Comparison of ENCODE assay signal across 1 cellular context in the genomic region with DNA sequence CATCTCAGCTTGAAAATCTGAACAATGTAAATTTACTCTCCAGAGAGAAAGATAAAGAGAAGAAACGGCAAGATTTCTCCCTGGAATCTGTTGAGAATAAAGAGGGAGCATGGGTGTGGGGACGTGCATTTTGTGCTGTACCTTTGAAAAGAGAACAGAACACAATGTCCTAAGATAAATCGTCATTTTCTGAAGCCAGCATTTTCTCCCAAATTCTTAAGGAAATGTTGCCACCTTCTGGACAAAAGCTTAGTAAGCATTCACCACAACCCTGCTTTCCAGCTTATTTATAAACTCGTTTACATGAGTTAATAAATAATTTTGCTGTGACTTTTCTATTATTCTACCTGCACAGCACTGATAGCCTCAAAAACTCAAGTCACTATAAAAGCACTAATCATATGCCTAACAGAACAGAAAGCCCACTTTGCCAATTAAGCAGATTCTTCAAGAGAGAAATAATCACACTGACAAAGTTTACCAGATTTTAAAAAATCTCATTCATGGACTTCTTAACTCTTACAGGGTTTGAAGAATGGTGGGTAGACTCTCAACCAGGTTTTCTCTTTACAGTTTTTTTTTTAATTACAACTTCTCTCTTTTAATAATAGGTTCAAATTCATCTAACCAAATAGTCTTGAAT.
TF ChIP-seq lines count a peak whose summit lies in the region.

No MANE protein-coding gene starts in this region.

TF ChIP-seq in Ishikawa, 13 proteins besides CTCF, POLR2A, EP300 and RAD21 (continued from another document):
- TF ChIP-seq, protein P1, sequence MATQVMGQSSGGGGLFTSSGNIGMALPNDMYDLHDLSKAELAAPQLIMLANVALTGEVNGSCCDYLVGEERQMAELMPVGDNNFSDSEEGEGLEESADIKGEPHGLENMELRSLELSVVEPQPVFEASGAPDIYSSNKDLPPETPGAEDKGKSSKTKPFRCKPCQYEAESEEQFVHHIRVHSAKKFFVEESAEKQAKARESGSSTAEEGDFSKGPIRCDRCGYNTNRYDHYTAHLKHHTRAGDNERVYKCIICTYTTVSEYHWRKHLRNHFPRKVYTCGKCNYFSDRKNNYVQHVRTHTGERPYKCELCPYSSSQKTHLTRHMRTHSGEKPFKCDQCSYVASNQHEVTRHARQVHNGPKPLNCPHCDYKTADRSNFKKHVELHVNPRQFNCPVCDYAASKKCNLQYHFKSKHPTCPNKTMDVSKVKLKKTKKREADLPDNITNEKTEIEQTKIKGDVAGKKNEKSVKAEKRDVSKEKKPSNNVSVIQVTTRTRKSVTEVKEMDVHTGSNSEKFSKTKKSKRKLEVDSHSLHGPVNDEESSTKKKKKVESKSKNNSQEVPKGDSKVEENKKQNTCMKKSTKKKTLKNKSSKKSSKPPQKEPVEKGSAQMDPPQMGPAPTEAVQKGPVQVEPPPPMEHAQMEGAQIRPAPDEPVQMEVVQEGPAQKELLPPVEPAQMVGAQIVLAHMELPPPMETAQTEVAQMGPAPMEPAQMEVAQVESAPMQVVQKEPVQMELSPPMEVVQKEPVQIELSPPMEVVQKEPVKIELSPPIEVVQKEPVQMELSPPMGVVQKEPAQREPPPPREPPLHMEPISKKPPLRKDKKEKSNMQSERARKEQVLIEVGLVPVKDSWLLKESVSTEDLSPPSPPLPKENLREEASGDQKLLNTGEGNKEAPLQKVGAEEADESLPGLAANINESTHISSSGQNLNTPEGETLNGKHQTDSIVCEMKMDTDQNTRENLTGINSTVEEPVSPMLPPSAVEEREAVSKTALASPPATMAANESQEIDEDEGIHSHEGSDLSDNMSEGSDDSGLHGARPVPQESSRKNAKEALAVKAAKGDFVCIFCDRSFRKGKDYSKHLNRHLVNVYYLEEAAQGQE (IDR thresholded peaks at IDR 0.05; ENCODE audit: low read depth): no peak
- TF ChIP-seq TAF1 (IDR thresholded peaks at IDR 0.05; ENCODE audit: low read depth) (no peak), CREB1 (IDR thresholded peaks at IDR 0.05; ENCODE audit: low read depth) (no peak), NFIC (IDR thresholded peaks at IDR 0.05) (no peak), CEBPB (IDR thresholded peaks at IDR 0.05) (no peak), TCF12 (IDR thresholded peaks at IDR 0.05; ENCODE audit: low read depth) (no peak), ZBTB7A (IDR thresholded peaks at IDR 0.05; ENCODE audit: low read depth) (no peak), YY1 (IDR thresholded peaks at IDR 0.05; ENCODE audit: low read depth) (no peak), EGR1 (IDR thresholded peaks at IDR 0.05) (no peak), TEAD4 (IDR thresholded peaks at IDR 0.05) (no peak)
- TF ChIP-seq, protein P2, sequence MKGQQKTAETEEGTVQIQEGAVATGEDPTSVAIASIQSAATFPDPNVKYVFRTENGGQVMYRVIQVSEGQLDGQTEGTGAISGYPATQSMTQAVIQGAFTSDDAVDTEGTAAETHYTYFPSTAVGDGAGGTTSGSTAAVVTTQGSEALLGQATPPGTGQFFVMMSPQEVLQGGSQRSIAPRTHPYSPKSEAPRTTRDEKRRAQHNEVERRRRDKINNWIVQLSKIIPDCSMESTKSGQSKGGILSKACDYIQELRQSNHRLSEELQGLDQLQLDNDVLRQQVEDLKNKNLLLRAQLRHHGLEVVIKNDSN (IDR thresholded peaks at IDR 0.05): no peak
- TF ChIP-seq, protein P3, sequence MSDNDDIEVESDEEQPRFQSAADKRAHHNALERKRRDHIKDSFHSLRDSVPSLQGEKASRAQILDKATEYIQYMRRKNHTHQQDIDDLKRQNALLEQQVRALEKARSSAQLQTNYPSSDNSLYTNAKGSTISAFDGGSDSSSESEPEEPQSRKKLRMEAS (IDR thresholded peaks at IDR 0.05): no peak
